ENCODE assay signal across 8 cellular contexts in genomic region chr20:5642155-5642981, GRCh38. TPM values are rescaled to one million over a fixed set of nuclear protein-coding genes. Genes with fewer than 3 reads are reported as not detected.
DNase-seq lines count a peak whose midpoint lies in the region; ATAC-seq, FAIRE-seq and TF ChIP-seq lines count a peak whose summit lies in the region.

No MANE protein-coding gene starts in this region.

- no peaks in the 10 kb centered on the region for H3K36me3 Mint-ChIP-seq in endodermal cell (ENCODE audit: low read depth)

- H3K36me3 ChIP-seq in endodermal cell (ENCODE audit: control insufficient read depth, insufficient read depth, low read length): no peaks in the 10 kb centered on the region
- no peaks in the 10 kb centered on the region for H3K36me3 ChIP-seq in pancreas
- no peaks in the 10 kb centered on the region for H3K36me3 ChIP-seq in ovary

- H3K27me3 Mint-ChIP-seq in endodermal cell (ENCODE audit: insufficient read depth): peaks cover 2% of the 10 kb centered on the region

- no peak overlapping the region for H3K27ac ChIP-seq in endodermal cell (ENCODE audit: low read depth, low read length)
- peak overlapping the region in 2 of 4 donors; percentile 24 to 53 for H3K27ac ChIP-seq in pancreas
- no peak overlapping the region for H3K27ac ChIP-seq in ovary

- no peaks in the 10 kb centered on the region for H3K27me3 ChIP-seq in endodermal cell (ENCODE audit: control insufficient read depth, insufficient read depth, low read length, poor library complexity, severe bottlenecking)
- H3K27me3 ChIP-seq in pancreas: no peaks in the 10 kb centered on the region
- H3K27me3 ChIP-seq in ovary: no peaks in the 10 kb centered on the region

- FAIRE-seq in pancreas (lab: Jason Lieb, UNC): no peak

- H3K9me3 ChIP-seq in endodermal cell (ENCODE audit: control insufficient read depth, low read length) (peaks cover 9% of the 10 kb centered on the region), pancreas (no peaks in the 10 kb centered on the region), ovary (no peaks in the 10 kb centered on the region)

- DNase-seq in COR-L47 (lab: John Stamatoyannopoulos, UW) (peak; percentile 62), NCI-H2196 (lab: John Stamatoyannopoulos, UW; ENCODE audit: unreplicated experiment) (peak; percentile 58), endodermal cell (no peak), pancreas (peak in 1 of 6 donors; percentile 31), NCI-H774 (lab: John Stamatoyannopoulos, UW) (no peak), ovary (no peak)
- DNase-seq in activated CD8-positive, alpha-beta memory T cell treated with anti-CD3 and anti-CD28 coated beads, Interleukin-2, amount 50 U/mL, for 4 hours: no peak

- H3K4me3 ChIP-seq in endodermal cell (ENCODE audit: low read length) (no peak overlapping the region), pancreas (no peak overlapping the region), ovary (no peak overlapping the region)

- peak in 3 of 4 donors; percentile 26 to 73 (median 69) for ATAC-seq in pancreas
- no peak for ATAC-seq in HG03520 (IDR thresholded peaks at IDR 0.05; ENCODE audit: unreplicated experiment)

- intact Hi-C loops in pancreas (cut with DNase I): no loop called here
- intact Hi-C loops in ovary (cut with DNase I): no loop called here

- no peak for TF ChIP-seq POLR2A in ovary (IDR thresholded peaks at IDR 0.05)

- no peak overlapping the region for H3K4me3 Mint-ChIP-seq in endodermal cell

- H3K27ac Mint-ChIP-seq in endodermal cell: peak overlapping the region; percentile 3

- no peak overlapping the region for H3K9ac ChIP-seq in endodermal cell (ENCODE audit: extremely low read depth, low read length, poor library complexity, severe bottlenecking)

- H3K9me3 Mint-ChIP-seq in endodermal cell: peaks cover 33% of the 10 kb centered on the region

- H3K4me1 ChIP-seq in endodermal cell (ENCODE audit: control insufficient read depth, insufficient read depth, low read length) (no peaks in the 10 kb centered on the region), pancreas (peaks cover 0 to 3% (median 0%) of the 10 kb centered on the region in 3 donors), ovary (ENCODE audit: insufficient read depth) (no peaks in the 10 kb centered on the region)

- TF ChIP-seq CTCF in endodermal cell (conservative IDR thresholded peaks at IDR 0.05) (no peak), pancreas (IDR thresholded peaks at IDR 0.05) (no peak), ovary (IDR thresholded peaks at IDR 0.05) (no peak)

- no peak for TF ChIP-seq EP300 in ovary (IDR thresholded peaks at IDR 0.05)

- 77 to 82% methylated on average over 2 to 3 of the region's 3 CpGs for WGBS in endodermal cell (ENCODE audit: insufficient coverage in 1 of 2, insufficient read length in 1 of 2), 2 experiments
- WGBS in pancreas, 2 donors: 14 to 24% methylated on average over 3 of the region's 3 CpGs
- 9 to 17% (median 12%) methylated on average over 3 of the region's 3 CpGs for WGBS in ovary, 3 donors

- H3K4me1 Mint-ChIP-seq in endodermal cell: no peaks in the 10 kb centered on the region

RNA-seq across cellular contexts. Expression of gene GPCPD1, which starts 31.6 kb away (rescaled TPM):
- total RNA-seq in endodermal cell (10 to 100 TPM; 19.9 to 28.5 TPM), pancreas (10 to 100 TPM in 5 of 6 donors, 1 to 10 TPM in 1; 9.3 to 17.6 (median 10.9) TPM), ovary (10 to 100 TPM; 22.9 to 79.6 (median 27.8) TPM)
- 26.7 TPM for polyA plus RNA-seq in endodermal cell (2013, experiment 1 of 2)
- polyA plus RNA-seq in endodermal cell (2013, experiment 2 of 2): 22.1 TPM
- polyA plus RNA-seq in pancreas (10 to 100 TPM in 1 of 2 donors, 1 to 10 TPM in 1; 7.0 to 11.2 TPM), ovary (10 to 100 TPM; 12.9 to 19.4 TPM)

Comparison
In these comparisons a context has a peak if more than half of its experiments do, and no peak if none do; other contexts are left out.
1. DNase-seq: peak in COR-L47 (single experiment) and NCI-H2196 (single experiment); none in endodermal cell (single experiment), NCI-H774 (single experiment), activated CD8-positive, alpha-beta memory T cell treated with anti-CD3 and anti-CD28 coated beads, Interleukin-2, amount 50 U/mL, for 4 hours (single experiment) and ovary (0 of 5).